14 cellular contexts compared by ENCODE assay signal in genomic region chr20:57920971-57921370, GRCh38.
DNase-seq lines count a peak whose midpoint lies in the region; ATAC-seq and TF ChIP-seq lines count a peak whose summit lies in the region.
"Had no signal": no experiment of that assay in that cellular context is flagged by ENCODE, and none has a peak within 500 bp of the region (broad histone marks: within the 10 kb centered on the region; RNA-seq: fewer than 3 reads in every experiment).

No MANE protein-coding gene starts in this region.

- H3K9me3 ChIP-seq in GM23248 (ENCODE audit: low read depth): no peaks in the 10 kb centered on the region
- no peaks in the 10 kb centered on the region for H3K9me3 ChIP-seq in IMR-90 (ENCODE audit: control insufficient read depth, insufficient read depth, low read length)
- H3K9me3 ChIP-seq in neural progenitor cell (ENCODE audit: low read depth): no peaks in the 10 kb centered on the region
- H3K9me3 ChIP-seq: BE2C had no signal

- H2AFZ ChIP-seq in GM23248 (no peak overlapping the region), IMR-90 (replicated peaks; ENCODE audit: low read length, poor library complexity) (peak overlapping the region; percentile 14), neural progenitor cell (replicated peaks) (no peak overlapping the region)

- H2AK5ac ChIP-seq in IMR-90 (ENCODE audit: low read depth, low read length): no peak overlapping the region

- H3K9ac ChIP-seq in GM23248 (no peak overlapping the region), IMR-90 (ENCODE audit: low read depth, low read length) (no peak overlapping the region), neural progenitor cell (no peak overlapping the region)

- H3K27me3 Mint-ChIP-seq in chondrocyte (ENCODE audit: low read depth) (no peaks in the 10 kb centered on the region), neural progenitor cell (ENCODE audit: insufficient read depth, low read depth) (peaks cover 4% of the 10 kb centered on the region)

- H3K4me2 ChIP-seq in GM23248 (ENCODE audit: unreplicated experiment): no peak overlapping the region
- H3K4me2 ChIP-seq in IMR-90 (ENCODE audit: low read depth, low read length): no peak overlapping the region
- H3K4me2 ChIP-seq in neural progenitor cell: no peak overlapping the region
- H3K4me2 ChIP-seq: GM23338 had no signal

- CTCF ChIA-PET in IMR-90 (lab: Yijun Ruan, JAX): no interaction called here

- dilution Hi-C loops in IMR-90 (cut with HindIII; ENCODE audit: low sequenced_read_pairs, unreplicated experiment): no loop called here

- H4K20me1 ChIP-seq in GM23248 (ENCODE audit: insufficient read depth) (no peaks in the 10 kb centered on the region), IMR-90 (ENCODE audit: insufficient read depth, low read length) (no peaks in the 10 kb centered on the region), neural progenitor cell (ENCODE audit: low read depth) (no peaks in the 10 kb centered on the region)

- BruUV-seq in IMR-90 (replicated peaks; lab: Mats Ljungman, UMichigan): no TSS peak

- no peak overlapping the region for H3K23ac ChIP-seq in IMR-90 (ENCODE audit: low read depth, low read length)

- H3K14ac ChIP-seq in IMR-90 (replicated peaks; ENCODE audit: low read depth, low read length): no peak overlapping the region

- H2BK20ac ChIP-seq in IMR-90 (ENCODE audit: low read depth, low read length): no peak overlapping the region

- WGBS in GM23248 (ENCODE audit: low coverage in 1 of 2, low lambda C conversion rate in 2 of 2, missing lambda C conversion rate in 2 of 2), 2 experiments: 62 to 85% methylated on average over 4 to 6 of the region's 6 CpGs
- WGBS in IMR-90 (ENCODE audit: extremely low coverage in 2 of 2, insufficient read length in 1 of 2), 2 experiments: 73% methylated on average over 4 of the region's 6 CpGs; no CpG with 5 or more reads in 1 of the 2 experiments

- POLR2A ChIA-PET in IMR-90 (lab: Charles Lee; ENCODE audit: unreplicated experiment): no interaction called here

- H3K4me1 Mint-ChIP-seq in chondrocyte (ENCODE audit: low read depth): peaks cover 12% of the 10 kb centered on the region
- H3K4me1 Mint-ChIP-seq in neural progenitor cell: peaks cover 17% of the 10 kb centered on the region
- H3K4me1 Mint-ChIP-seq: CD4-positive, alpha-beta memory T cell had no signal

- H3K36me3 Mint-ChIP-seq in chondrocyte (ENCODE audit: low read depth): no peaks in the 10 kb centered on the region
- no peaks in the 10 kb centered on the region for H3K36me3 Mint-ChIP-seq in neural progenitor cell

- H3K27ac Mint-ChIP-seq in chondrocyte (ENCODE audit: unreplicated experiment) (no peak overlapping the region), neural progenitor cell (no peak overlapping the region)
- H3K27ac Mint-ChIP-seq: CD4-positive, alpha-beta memory T cell; GM23338 had no signal

- no peaks in the 10 kb centered on the region for H3F3A ChIP-seq in GM23248 (ENCODE audit: insufficient read depth)
- H3F3A ChIP-seq in neural progenitor cell (ENCODE audit: low read depth): no peaks in the 10 kb centered on the region

- no peak overlapping the region for H2BK120ac ChIP-seq in IMR-90 (ENCODE audit: low read depth, low read length)

- no peak overlapping the region for H4K91ac ChIP-seq in IMR-90 (ENCODE audit: insufficient read depth, low read depth, low read length)

- DNase-seq in GM23248 (peak; percentile 41), IMR-90 (no peak), chondrocyte (ENCODE audit: low spot score) (no peak), posterior vena cava (ENCODE audit: low spot score) (peak; percentile 62), NCI-H748 (lab: John Stamatoyannopoulos, UW; ENCODE audit: unreplicated experiment) (no peak), neural progenitor cell (ENCODE audit: low spot score) (no peak)
- DNase-seq: BE2C; CD4-positive, alpha-beta memory T cell; DMS79 treated with DMSO at 0.1 percent for 48 hours; EL; H9 had no signal

- TF ChIP-seq CTCF in IMR-90 (conservative IDR thresholded peaks at IDR 0.05; ENCODE audit: low read depth, low read length): no peak
- no peak for TF ChIP-seq CTCF in chondrocyte (IDR thresholded peaks at IDR 0.05)
- TF ChIP-seq CTCF in neural progenitor cell (IDR thresholded peaks at IDR 0.05): no peak

- H3K9me3 Mint-ChIP-seq in chondrocyte (ENCODE audit: low read depth) (peaks cover 9% of the 10 kb centered on the region), neural progenitor cell (peaks cover 7% of the 10 kb centered on the region)

- H3K4ac ChIP-seq in IMR-90 (ENCODE audit: low read depth, low read length): no peak overlapping the region

- no peak overlapping the region for H4K8ac ChIP-seq in IMR-90 (ENCODE audit: low read depth in 2 of 2, low read length in 2 of 2)

- no peaks in the 10 kb centered on the region for H3K79me2 ChIP-seq in GM23248 (ENCODE audit: insufficient read depth)
- no peaks in the 10 kb centered on the region for H3K79me2 ChIP-seq in neural progenitor cell (ENCODE audit: low read depth)

- H2BK15ac ChIP-seq in IMR-90 (ENCODE audit: low read depth, low read length): no peak overlapping the region

- H3K27me3 ChIP-seq in GM23248 (replicated peaks; ENCODE audit: insufficient read depth) (no peaks in the 10 kb centered on the region), IMR-90 (ENCODE audit: control insufficient read depth, insufficient read depth, low read length) (no peaks in the 10 kb centered on the region), neural progenitor cell (no peaks in the 10 kb centered on the region)
- H3K27me3 ChIP-seq: BE2C had no signal

- no peaks in the 10 kb centered on the region for H3K9me2 ChIP-seq in GM23248 (ENCODE audit: insufficient read depth)

- H3K79me1 ChIP-seq in IMR-90 (ENCODE audit: low read depth in 1 of 2, low read length in 2 of 2): no peaks in the 10 kb centered on the region

- H3K9me1 ChIP-seq in IMR-90 (ENCODE audit: insufficient read depth, low read length): peaks cover 3% of the 10 kb centered on the region; the same call in 1 of the 2 replicates

- ATAC-seq in IMR-90 (ENCODE audit: low read depth) (no peak), HG02870 (IDR thresholded peaks at IDR 0.05; ENCODE audit: unreplicated experiment) (no peak)
- ATAC-seq: GM23338 had no signal

- intact Hi-C loops in IMR-90 (cut with micrococcal nuclease) (no loop called here), posterior vena cava (cut with DNase I) (no loop called here)

- H3K36me3 ChIP-seq in GM23248 (ENCODE audit: low read depth): no peaks in the 10 kb centered on the region
- no peaks in the 10 kb centered on the region for H3K36me3 ChIP-seq in IMR-90 (ENCODE audit: control insufficient read depth, insufficient read depth, low read length)
- H3K36me3 ChIP-seq in neural progenitor cell: no peaks in the 10 kb centered on the region
- H3K36me3 ChIP-seq: BE2C had no signal

- no peak overlapping the region for H3K56ac ChIP-seq in IMR-90 (ENCODE audit: extremely low read depth, insufficient read depth, low read length)

- no peak for TF ChIP-seq RAD21 in IMR-90 (IDR thresholded peaks at IDR 0.05; ENCODE audit: low read length)

- in situ Hi-C loops in GM23248 (cut with MboI): no loop called here
- in situ Hi-C loops in IMR-90 (cut with MboI; ENCODE audit: low sequenced_read_pairs): no loop called here

- no peak overlapping the region for H2AK9ac ChIP-seq in IMR-90 (replicated peaks; ENCODE audit: low read depth, low read length, poor library complexity)

- no peak for TF ChIP-seq POLR2A in IMR-90 (IDR thresholded peaks at IDR 0.05; ENCODE audit: low read depth, low read length)

- no peak overlapping the region for H2BK5ac ChIP-seq in IMR-90 (ENCODE audit: low read depth, low read length, poor library complexity, severe bottlenecking)

- H3K18ac ChIP-seq in IMR-90 (ENCODE audit: low read depth, low read length): no peak overlapping the region

- H3K27ac ChIP-seq in GM23248 (no peak overlapping the region), IMR-90 (ENCODE audit: insufficient read depth, low read length) (no peak overlapping the region), neural progenitor cell (no peak overlapping the region)
- H3K27ac ChIP-seq: C4-2B had no signal

- H3K4me3 Mint-ChIP-seq in chondrocyte (ENCODE audit: unreplicated experiment) (peak overlapping the region; percentile 5), neural progenitor cell (no peak overlapping the region)
- H3K4me3 Mint-ChIP-seq: CD4-positive, alpha-beta memory T cell; GM23338; H9 had no signal

- H3K4me3 ChIP-seq in GM23248 (no peak overlapping the region), IMR-90 (ENCODE audit: insufficient read depth, low read depth, low read length) (no peak overlapping the region), neural progenitor cell (no peak overlapping the region)
- H3K4me3 ChIP-seq: GM23338 had no signal

- no peak overlapping the region for H4K5ac ChIP-seq in IMR-90 (ENCODE audit: low read depth, low read length)

- no peaks in the 10 kb centered on the region for H3K4me1 ChIP-seq in GM23248 (ENCODE audit: insufficient read depth)
- H3K4me1 ChIP-seq in IMR-90 (ENCODE audit: control insufficient read depth, insufficient read depth, low read length): no peaks in the 10 kb centered on the region
- peaks cover 6% of the 10 kb centered on the region for H3K4me1 ChIP-seq in neural progenitor cell
- H3K4me1 ChIP-seq: BE2C had no signal

TF ChIP-seq in IMR-90, 13 proteins besides CTCF, POLR2A, EP300 and RAD21 (continues in another document):
- no peak for TF ChIP-seq FOS (IDR thresholded peaks at IDR 0.05; ENCODE audit: low read depth, low read length)
- no peak for TF ChIP-seq RCOR1 (IDR thresholded peaks at IDR 0.05; ENCODE audit: insufficient replicate concordance, low read length)
- TF ChIP-seq USF2 (IDR thresholded peaks at IDR 0.05; ENCODE audit: low read depth, low read length): no peak
- no peak for TF ChIP-seq RFX5 (IDR thresholded peaks at IDR 0.05; ENCODE audit: low read depth, low read length)
- no peak for TF ChIP-seq BHLHE40 (IDR thresholded peaks at IDR 0.05; ENCODE audit: low read depth, low read length)
- no peak for TF ChIP-seq ELK1 (IDR thresholded peaks at IDR 0.05; ENCODE audit: borderline replicate concordance, low read depth, low read length)
- no peak for TF ChIP-seq MAFK (IDR thresholded peaks at IDR 0.05; ENCODE audit: low read depth, low read length)

Comparison
In these comparisons a context has a peak if more than half of its experiments do, and no peak if none do; other contexts are left out.
1. DNase-seq: peak in GM23248 (single experiment) and posterior vena cava (single experiment); none in IMR-90 (single experiment), chondrocyte (single experiment), NCI-H748 (single experiment) and neural progenitor cell (single experiment).